ENCODE assay signal across 8 cellular contexts in genomic region chr6:144346719-144347446, GRCh38.
DNase-seq lines count a peak whose midpoint lies in the region; ATAC-seq and TF ChIP-seq lines count a peak whose summit lies in the region.

No MANE protein-coding gene starts in this region.

- peaks cover 56% of the 10 kb centered on the region for H3K79me2 ChIP-seq in PC-9 (ENCODE audit: low read depth)

- no peak for TF ChIP-seq POLR2A in gastrocnemius medialis (IDR thresholded peaks at IDR 0.05)

- CTCF ChIA-PET in PC-9 (lab: Charles Lee): no interaction called here

- intact Hi-C loops in PC-9 (cut with micrococcal nuclease; ENCODE audit: unreplicated experiment) (no loop called here), gastrocnemius medialis (cut with DNase I; ENCODE audit: low total_unique reads) (no loop called here)

- peaks cover 44% of the 10 kb centered on the region; the same call in 1 of the 2 replicates for H3F3A ChIP-seq in PC-9 (ENCODE audit: insufficient read depth, low read depth)

- H3K27ac ChIP-seq in PC-9: peak overlapping the region; percentile 61
- peak overlapping the region in 3 of 4 donors; percentile 44 to 64 (median 44) for H3K27ac ChIP-seq in gastrocnemius medialis

- in situ Hi-C loops in gastrocnemius medialis (cut with MboI; ENCODE audit: low sequenced_read_pairs in 4 of 4): no loop called here

- no peaks in the 10 kb centered on the region for H4K20me1 ChIP-seq in PC-9 (ENCODE audit: insufficient read depth)

- no peak overlapping the region for H2AFZ ChIP-seq in PC-9

- H3K9me2 ChIP-seq in PC-9 (ENCODE audit: insufficient read depth): no peaks in the 10 kb centered on the region

- H3K4me2 ChIP-seq in PC-9: peak overlapping the region; percentile 56

- H3K4me3 ChIP-seq in GM12865 (ENCODE audit: low read depth, low read length): no peak overlapping the region
- H3K4me3 ChIP-seq in PC-9: no peak overlapping the region
- H3K4me3 ChIP-seq in gastrocnemius medialis: no peak overlapping the region

- no peak for TF ChIP-seq CTCF in GM12865 (IDR thresholded peaks at IDR 0.05; ENCODE audit: insufficient read depth, low read depth, low read length, missing control alignments)
- no peak for TF ChIP-seq CTCF in PC-9 (conservative IDR thresholded peaks at IDR 0.05)
- no peak for TF ChIP-seq CTCF in gastrocnemius medialis (IDR thresholded peaks at IDR 0.05 in 4 of 5, conservative IDR thresholded peaks at IDR 0.05 in 1 of 5)

- H3K9me3 ChIP-seq in PC-9 (ENCODE audit: insufficient read depth, low read depth) (no peaks in the 10 kb centered on the region), gastrocnemius medialis (no peaks in the 10 kb centered on the region)

- H3K36me3 ChIP-seq in PC-9 (ENCODE audit: low read depth) (no peaks in the 10 kb centered on the region), gastrocnemius medialis (no peaks in the 10 kb centered on the region)

- ATAC-seq in gastrocnemius medialis (no peak), HG03095 (IDR thresholded peaks at IDR 0.05; ENCODE audit: unreplicated experiment) (no peak), HG03520 (IDR thresholded peaks at IDR 0.05; ENCODE audit: unreplicated experiment) (no peak), GM19397 (IDR thresholded peaks at IDR 0.05; ENCODE audit: unreplicated experiment) (no peak)

- H3K4me1 ChIP-seq in PC-9 (replicated peaks; ENCODE audit: insufficient read depth): peaks cover 49% of the 10 kb centered on the region
- peaks cover 53 to 66% of the 10 kb centered on the region in 2 donors for H3K4me1 ChIP-seq in gastrocnemius medialis

- POLR2A ChIA-PET in PC-9 (lab: Charles Lee; ENCODE audit: unreplicated experiment): interaction anchor here (0.7 kb wide), 1 partner anchor 504 kb away, joined by 4 read pairs; the partner anchor contains the start of gene LTV1

- BruUV-seq in PC-9 (replicated peaks; lab: Mats Ljungman, UMichigan): no TSS peak

- peak; percentile 54 for DNase-seq in GM12865 (ENCODE audit: low read depth)
- peak; percentile 48 to 71 for DNase-seq in PC-9
- peak; percentile 61 to 97 for DNase-seq in dermis microvascular lymphatic vessel endothelial cell (ENCODE audit: low read depth in 2 of 2)
- no peak for DNase-seq in gastrocnemius medialis
- no peak for DNase-seq in cerebellar nuclear complex (lab: John Stamatoyannopoulos, UW)

- no peaks in the 10 kb centered on the region for H3K27me3 ChIP-seq in PC-9 (ENCODE audit: insufficient read depth, low read depth)
- H3K27me3 ChIP-seq in gastrocnemius medialis: no peaks in the 10 kb centered on the region

Comparison
In these comparisons a context has a peak if more than half of its experiments do, and no peak if none do; other contexts are left out.
1. DNase-seq: peak in GM12865 (single experiment), PC-9 (2 of 2) and dermis microvascular lymphatic vessel endothelial cell (2 of 2); none in gastrocnemius medialis (0 of 2) and cerebellar nuclear complex (0 of 2).